15 cellular contexts compared by ENCODE assay signal in genomic region chr6:97557355-97557754, GRCh38.
DNase-seq lines count a peak whose midpoint lies in the region; ATAC-seq and TF ChIP-seq lines count a peak whose summit lies in the region.
"Had no signal": no experiment of that assay in that cellular context is flagged by ENCODE, and none has a peak within 500 bp of the region (broad histone marks: within the 10 kb centered on the region; RNA-seq: fewer than 3 reads in every experiment).

No MANE protein-coding gene starts in this region.

- H3K27me3 ChIP-seq in H7 (ENCODE audit: control insufficient read depth, insufficient read depth, low read length) (no peaks in the 10 kb centered on the region), neural progenitor cell (no peaks in the 10 kb centered on the region)

- H3K4me2 ChIP-seq in neural progenitor cell: no peak overlapping the region

- H3K9me3 ChIP-seq in neural progenitor cell (ENCODE audit: low read depth): no peaks in the 10 kb centered on the region

- H3K27ac Mint-ChIP-seq in WTC11 (no peak overlapping the region), neural progenitor cell (no peak overlapping the region)
- H3K27ac Mint-ChIP-seq: CD4-positive, alpha-beta memory T cell; H9; HFFc6 had no signal

- DNase-seq in H7 (peak; percentile 2), WTC11 (ENCODE audit: low spot score) (no peak), neural progenitor cell (ENCODE audit: low spot score) (peak; percentile 12), occipital lobe (lab: John Stamatoyannopoulos, UW) (no peak)
- DNase-seq in activated effector memory CD4-positive, alpha-beta T cell treated with Interleukin-2 at 50 U/mL for 16 hours: no peak
- DNase-seq in NK-92 treated with Interleukin-12 subunit alpha and Interleukin-12 subunit beta, amount 100 ng/mL, for 24 hours (lab: John Stamatoyannopoulos, UW): no peak
- DNase-seq: C1 segment of cervical spinal cord; Calu3; CD4-positive, alpha-beta memory T cell; COR-L47; DMS53; DMS79 treated with DMSO at 0.1 percent for 48 hours; GF-D8; H9; HFFc6 had no signal

- H3K36me3 Mint-ChIP-seq in WTC11 (no peaks in the 10 kb centered on the region), neural progenitor cell (no peaks in the 10 kb centered on the region)
- H3K36me3 Mint-ChIP-seq: CD4-positive, alpha-beta memory T cell had no signal

- no peak overlapping the region for H3K4me3 ChIP-seq in H7 (ENCODE audit: insufficient read depth, low read depth, low read length)
- no peak overlapping the region for H3K4me3 ChIP-seq in neural progenitor cell

- no peaks in the 10 kb centered on the region for H3K79me2 ChIP-seq in neural progenitor cell (ENCODE audit: low read depth)

- peak; percentile 67 for ATAC-seq in WTC11

- no peaks in the 10 kb centered on the region for H3F3A ChIP-seq in neural progenitor cell (ENCODE audit: low read depth)

- no peak overlapping the region for H3K27ac ChIP-seq in neural progenitor cell

- H3K4me1 ChIP-seq in neural progenitor cell: no peaks in the 10 kb centered on the region

- no peaks in the 10 kb centered on the region for H3K27me3 Mint-ChIP-seq in WTC11 (ENCODE audit: low read depth)
- H3K27me3 Mint-ChIP-seq in neural progenitor cell (ENCODE audit: insufficient read depth, low read depth): no peaks in the 10 kb centered on the region
- H3K27me3 Mint-ChIP-seq: CD4-positive, alpha-beta memory T cell had no signal

- H3K36me3 ChIP-seq in H7 (replicated peaks; ENCODE audit: control insufficient read depth, insufficient read depth, low read length) (no peaks in the 10 kb centered on the region), neural progenitor cell (no peaks in the 10 kb centered on the region)

- POLR2A ChIA-PET in WTC11 (lab: Charles Lee): no interaction called here

- no peak overlapping the region for H3K9ac ChIP-seq in neural progenitor cell

- H3K4me1 Mint-ChIP-seq in WTC11 (no peaks in the 10 kb centered on the region), neural progenitor cell (peaks cover 7% of the 10 kb centered on the region)
- H3K4me1 Mint-ChIP-seq: CD4-positive, alpha-beta memory T cell; H9 had no signal

- CTCF ChIA-PET in WTC11 (lab: Charles Lee): interaction anchor here (1.1 kb wide), 1 partner anchor 101 kb away, joined by 3 read pairs; no protein-coding TSS in a partner anchor

- no peak overlapping the region for H3K4me3 Mint-ChIP-seq in WTC11
- H3K4me3 Mint-ChIP-seq in neural progenitor cell: no peak overlapping the region
- H3K4me3 Mint-ChIP-seq: CD4-positive, alpha-beta memory T cell; H9; HFFc6 had no signal

- H3K9me3 Mint-ChIP-seq in WTC11 (no peaks in the 10 kb centered on the region), neural progenitor cell (peaks cover 4% of the 10 kb centered on the region)
- H3K9me3 Mint-ChIP-seq: CD4-positive, alpha-beta memory T cell; H9 had no signal

- TF ChIP-seq CTCF in WTC11 (IDR thresholded peaks at IDR 0.05): no peak
- TF ChIP-seq CTCF in neural progenitor cell (IDR thresholded peaks at IDR 0.05): no peak

- no peaks in the 10 kb centered on the region for H4K20me1 ChIP-seq in neural progenitor cell (ENCODE audit: low read depth)

- no peak overlapping the region for H2AFZ ChIP-seq in neural progenitor cell (replicated peaks)

TF ChIP-seq in WTC11, 78 proteins besides CTCF, POLR2A, EP300 and RAD21:
- TF ChIP-seq ZNF232 (CRISPR knock-in tag; IDR thresholded peaks at IDR 0.05) (no peak), PREB (CRISPR knock-in tag; IDR thresholded peaks at IDR 0.05; ENCODE audit: borderline replicate concordance) (no peak), CREM (CRISPR knock-in tag; IDR thresholded peaks at IDR 0.05) (no peak), ZBTB43 (CRISPR knock-in tag; IDR thresholded peaks at IDR 0.05) (no peak)
TF ChIP-seq in WTC11: peak in this region for 0.

Comparison
In these comparisons a context has a peak if more than half of its experiments do, and no peak if none do; other contexts are left out.
1. DNase-seq: peak in H7 (single experiment) and neural progenitor cell (single experiment); none in WTC11 (single experiment), occipital lobe (single experiment), activated effector memory CD4-positive, alpha-beta T cell treated with Interleukin-2 at 50 U/mL for 16 hours (single experiment) and NK-92 treated with Interleukin-12 subunit alpha and Interleukin-12 subunit beta, amount 100 ng/mL, for 24 hours (single experiment).